1 cellular context compared by ENCODE assay signal in genomic region chr4:22515145-22515887, GRCh38.
TF ChIP-seq lines count a peak whose summit lies in the region.

No MANE protein-coding gene starts in this region.

TF ChIP-seq in HepG2, 621 proteins besides CTCF, POLR2A, EP300 and RAD21 (continued from another document and continues in another):
- TF ChIP-seq, protein P1, sequence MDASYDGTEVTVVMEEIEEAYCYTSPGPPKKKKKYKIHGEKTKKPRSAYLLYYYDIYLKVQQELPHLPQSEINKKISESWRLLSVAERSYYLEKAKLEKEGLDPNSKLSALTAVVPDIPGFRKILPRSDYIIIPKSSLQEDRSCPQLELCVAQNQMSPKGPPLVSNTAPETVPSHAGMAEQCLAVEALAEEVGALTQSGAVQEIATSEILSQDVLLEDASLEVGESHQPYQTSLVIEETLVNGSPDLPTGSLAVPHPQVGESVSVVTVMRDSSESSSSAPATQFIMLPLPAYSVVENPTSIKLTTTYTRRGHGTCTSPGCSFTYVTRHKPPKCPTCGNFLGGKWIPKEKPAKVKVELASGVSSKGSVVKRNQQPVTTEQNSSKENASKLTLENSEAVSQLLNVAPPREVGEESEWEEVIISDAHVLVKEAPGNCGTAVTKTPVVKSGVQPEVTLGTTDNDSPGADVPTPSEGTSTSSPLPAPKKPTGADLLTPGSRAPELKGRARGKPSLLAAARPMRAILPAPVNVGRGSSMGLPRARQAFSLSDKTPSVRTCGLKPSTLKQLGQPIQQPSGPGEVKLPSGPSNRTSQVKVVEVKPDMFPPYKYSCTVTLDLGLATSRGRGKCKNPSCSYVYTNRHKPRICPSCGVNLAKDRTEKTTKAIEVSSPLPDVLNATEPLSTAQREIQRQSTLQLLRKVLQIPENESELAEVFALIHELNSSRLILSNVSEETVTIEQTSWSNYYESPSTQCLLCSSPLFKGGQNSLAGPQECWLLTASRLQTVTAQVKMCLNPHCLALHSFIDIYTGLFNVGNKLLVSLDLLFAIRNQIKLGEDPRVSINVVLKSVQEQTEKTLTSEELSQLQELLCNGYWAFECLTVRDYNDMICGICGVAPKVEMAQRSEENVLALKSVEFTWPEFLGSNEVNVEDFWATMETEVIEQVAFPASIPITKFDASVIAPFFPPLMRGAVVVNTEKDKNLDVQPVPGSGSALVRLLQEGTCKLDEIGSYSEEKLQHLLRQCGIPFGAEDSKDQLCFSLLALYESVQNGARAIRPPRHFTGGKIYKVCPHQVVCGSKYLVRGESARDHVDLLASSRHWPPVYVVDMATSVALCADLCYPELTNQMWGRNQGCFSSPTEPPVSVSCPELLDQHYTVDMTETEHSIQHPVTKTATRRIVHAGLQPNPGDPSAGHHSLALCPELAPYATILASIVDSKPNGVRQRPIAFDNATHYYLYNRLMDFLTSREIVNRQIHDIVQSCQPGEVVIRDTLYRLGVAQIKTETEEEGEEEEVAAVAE (CRISPR knock-in tag; IDR thresholded peaks at IDR 0.05; ENCODE audit: borderline replicate concordance) = no peak
- TF ChIP-seq HMGA1 (CRISPR knock-in tag; conservative IDR thresholded peaks at IDR 0.05) (no peak), SMYD3 (CRISPR knock-in tag; IDR thresholded peaks at IDR 0.05) (no peak), SP4 (CRISPR knock-in tag; IDR thresholded peaks at IDR 0.05) (0 out of 2 replicates have a peak, but pooled peaks have one; percentile 13), GATA4 (IDR thresholded peaks at IDR 0.05; ENCODE audit: borderline replicate concordance, low read depth) (peak; percentile 53; the same call in 1 of the 2 replicates), SSRP1 (CRISPR knock-in tag; IDR thresholded peaks at IDR 0.05) (no peak), ZNF781 (CRISPR knock-in tag; IDR thresholded peaks at IDR 0.05; ENCODE audit: borderline replicate concordance, not compliant biosample characterization) (peak; percentile 61), ZBTB38 (CRISPR knock-in tag; IDR thresholded peaks at IDR 0.05) (no peak), FOXA3 (CRISPR knock-in tag; IDR thresholded peaks at IDR 0.05) (no peak), NCOA1 (CRISPR knock-in tag; IDR thresholded peaks at IDR 0.05) (no peak), HIC2 (CRISPR knock-in tag; IDR thresholded peaks at IDR 0.05; ENCODE audit: low read depth) (no peak), ATF3 (CRISPR knock-in tag; IDR thresholded peaks at IDR 0.05) (no peak), ZNF737 (CRISPR knock-in tag; IDR thresholded peaks at IDR 0.05; ENCODE audit: borderline replicate concordance) (peak; percentile 85; the same call in 1 of the 2 replicates), CCDC6 (CRISPR knock-in tag; IDR thresholded peaks at IDR 0.05) (peak; percentile 65; the same call in 1 of the 2 replicates), ZNF383 (CRISPR knock-in tag; IDR thresholded peaks at IDR 0.05; ENCODE audit: borderline replicate concordance) (no peak), ZNF761 (CRISPR knock-in tag; conservative IDR thresholded peaks at IDR 0.05) (no peak), ELF4 (CRISPR knock-in tag; IDR thresholded peaks at IDR 0.05; ENCODE audit: borderline replicate concordance) (no peak), RBFOX2 (IDR thresholded peaks at IDR 0.05; ENCODE audit: low read depth, low read length) (peak; percentile 1; the same call in 1 of the 2 replicates), BCLAF1 (IDR thresholded peaks at IDR 0.05) (no peak), GTF3A (CRISPR knock-in tag; conservative IDR thresholded peaks at IDR 0.05) (no peak), MATR3 (CRISPR knock-in tag; IDR thresholded peaks at IDR 0.05) (no peak), SMAD3 (CRISPR knock-in tag; IDR thresholded peaks at IDR 0.05) (peak; percentile 27; the same call in 1 of the 2 replicates), ZBTB43 (CRISPR knock-in tag; conservative IDR thresholded peaks at IDR 0.05) (0 out of 2 replicates have a peak, but pooled peaks have one; percentile 48), ARNT (IDR thresholded peaks at IDR 0.05) (no peak), HNRNPL (IDR thresholded peaks at IDR 0.05; ENCODE audit: low read depth, low read length) (peak; percentile 82), ZNF768 (CRISPR knock-in tag; IDR thresholded peaks at IDR 0.05) (peak; percentile 49; the same call in 1 of the 2 replicates), ZNF558 (CRISPR knock-in tag; IDR thresholded peaks at IDR 0.05; ENCODE audit: borderline replicate concordance) (peak; percentile 57; the same call in 1 of the 2 replicates), ZFP1 (CRISPR knock-in tag; IDR thresholded peaks at IDR 0.05) (no peak), ZBTB14 (CRISPR knock-in tag; IDR thresholded peaks at IDR 0.05) (peak; percentile 51), ETV6 (CRISPR knock-in tag; conservative IDR thresholded peaks at IDR 0.05) (no peak), MEIS2 (CRISPR knock-in tag; IDR thresholded peaks at IDR 0.05) (no peak; the same call in 1 of the 2 replicates), ZNF704 (CRISPR knock-in tag; IDR thresholded peaks at IDR 0.05; ENCODE audit: borderline replicate concordance) (no peak), FOXK2 (IDR thresholded peaks at IDR 0.05) (no peak), ELF3 (CRISPR knock-in tag; IDR thresholded peaks at IDR 0.05) (0 out of 2 replicates have a peak, but pooled peaks have one; percentile 16), AGO1 (IDR thresholded peaks at IDR 0.05; ENCODE audit: low read depth, low read length, poor library complexity, severe bottlenecking) (no peak), ZNF776 (CRISPR knock-in tag; IDR thresholded peaks at IDR 0.05) (no peak)
- TF ChIP-seq, protein P2, sequence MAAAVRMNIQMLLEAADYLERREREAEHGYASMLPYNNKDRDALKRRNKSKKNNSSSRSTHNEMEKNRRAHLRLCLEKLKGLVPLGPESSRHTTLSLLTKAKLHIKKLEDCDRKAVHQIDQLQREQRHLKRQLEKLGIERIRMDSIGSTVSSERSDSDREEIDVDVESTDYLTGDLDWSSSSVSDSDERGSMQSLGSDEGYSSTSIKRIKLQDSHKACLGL (CRISPR knock-in tag; IDR thresholded peaks at IDR 0.05) = peak; percentile 70; the same call in 1 of the 2 replicates
- TF ChIP-seq, protein P3, sequence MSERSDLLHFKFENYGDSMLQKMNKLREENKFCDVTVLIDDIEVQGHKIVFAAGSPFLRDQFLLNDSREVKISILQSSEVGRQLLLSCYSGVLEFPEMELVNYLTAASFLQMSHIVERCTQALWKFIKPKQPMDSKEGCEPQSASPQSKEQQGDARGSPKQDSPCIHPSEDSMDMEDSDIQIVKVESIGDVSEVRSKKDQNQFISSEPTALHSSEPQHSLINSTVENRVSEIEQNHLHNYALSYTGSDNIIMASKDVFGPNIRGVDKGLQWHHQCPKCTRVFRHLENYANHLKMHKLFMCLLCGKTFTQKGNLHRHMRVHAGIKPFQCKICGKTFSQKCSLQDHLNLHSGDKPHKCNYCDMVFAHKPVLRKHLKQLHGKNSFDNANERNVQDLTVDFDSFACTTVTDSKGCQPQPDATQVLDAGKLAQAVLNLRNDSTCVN (CRISPR knock-in tag; IDR thresholded peaks at IDR 0.05; ENCODE audit: borderline replicate concordance) = peak; percentile 44; the same call in 1 of the 2 replicates
- TF ChIP-seq, protein P4, sequence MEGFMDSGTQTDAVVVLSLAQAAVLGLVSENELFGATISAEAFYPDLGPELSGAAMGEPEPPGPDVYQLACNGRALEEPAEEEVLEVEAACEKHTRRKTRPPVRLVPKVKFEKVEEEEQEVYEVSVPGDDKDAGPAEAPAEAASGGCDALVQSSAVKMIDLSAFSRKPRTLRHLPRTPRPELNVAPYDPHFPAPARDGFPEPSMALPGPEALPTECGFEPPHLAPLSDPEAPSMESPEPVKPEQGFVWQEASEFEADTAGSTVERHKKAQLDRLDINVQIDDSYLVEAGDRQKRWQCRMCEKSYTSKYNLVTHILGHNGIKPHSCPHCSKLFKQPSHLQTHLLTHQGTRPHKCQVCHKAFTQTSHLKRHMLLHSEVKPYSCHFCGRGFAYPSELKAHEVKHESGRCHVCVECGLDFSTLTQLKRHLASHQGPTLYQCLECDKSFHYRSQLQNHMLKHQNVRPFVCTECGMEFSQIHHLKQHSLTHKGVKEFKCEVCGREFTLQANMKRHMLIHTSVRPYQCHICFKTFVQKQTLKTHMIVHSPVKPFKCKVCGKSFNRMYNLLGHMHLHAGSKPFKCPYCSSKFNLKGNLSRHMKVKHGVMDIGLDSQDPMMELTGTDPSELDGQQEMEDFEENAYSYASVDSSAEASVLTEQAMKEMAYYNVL (CRISPR knock-in tag; IDR thresholded peaks at IDR 0.05; ENCODE audit: borderline replicate concordance) = no peak
- TF ChIP-seq, protein P5, sequence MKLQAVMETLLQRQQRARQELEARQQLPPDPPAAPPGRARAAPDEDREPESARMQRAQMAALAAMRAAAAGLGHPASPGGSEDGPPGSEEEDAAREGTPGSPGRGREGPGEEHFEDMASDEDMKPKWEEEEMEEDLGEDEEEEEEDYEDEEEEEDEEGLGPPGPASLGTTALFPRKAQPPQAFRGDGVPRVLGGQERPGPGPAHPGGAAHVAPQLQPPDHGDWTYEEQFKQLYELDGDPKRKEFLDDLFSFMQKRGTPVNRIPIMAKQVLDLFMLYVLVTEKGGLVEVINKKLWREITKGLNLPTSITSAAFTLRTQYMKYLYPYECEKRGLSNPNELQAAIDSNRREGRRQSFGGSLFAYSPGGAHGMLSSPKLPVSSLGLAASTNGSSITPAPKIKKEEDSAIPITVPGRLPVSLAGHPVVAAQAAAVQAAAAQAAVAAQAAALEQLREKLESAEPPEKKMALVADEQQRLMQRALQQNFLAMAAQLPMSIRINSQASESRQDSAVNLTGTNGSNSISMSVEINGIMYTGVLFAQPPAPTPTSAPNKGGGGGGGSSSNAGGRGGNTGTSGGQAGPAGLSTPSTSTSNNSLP (IDR thresholded peaks at IDR 0.05; ENCODE audit: low read depth, low read length) = no peak
